Comparison of ENCODE assay signal across 23 cellular contexts in genomic region chr7:50584793-50585399, GRCh38. TPM values are rescaled to one million over a fixed set of nuclear protein-coding genes. Genes with fewer than 3 reads are reported as not detected.
DNase-seq lines count a peak whose midpoint lies in the region; ATAC-seq, FAIRE-seq and TF ChIP-seq lines count a peak whose summit lies in the region.
"Had no signal": no experiment of that assay in that cellular context is flagged by ENCODE, and none has a peak within 500 bp of the region (broad histone marks: within the 10 kb centered on the region; RNA-seq: fewer than 3 reads in every experiment).

No MANE protein-coding gene starts in this region.

- peak; percentile 91 for FAIRE-seq in keratinocyte (lab: Jason Lieb, UNC)

- no peaks in the 10 kb centered on the region for H3K36me3 ChIP-seq in RWPE2 (ENCODE audit: low read depth)
- no peaks in the 10 kb centered on the region for H3K36me3 ChIP-seq in keratinocyte (ENCODE audit: control insufficient read depth in 2 of 2, extremely low read depth in 1 of 2, insufficient read depth in 2 of 2, low read length in 2 of 2)
- no peaks in the 10 kb centered on the region for H3K36me3 ChIP-seq in CD4-positive, alpha-beta memory T cell (ENCODE audit: insufficient read depth, low read length)

- H3K9me3 Mint-ChIP-seq in stimulated activated memory B cell treated with anti-CD40 and anti-IgM and Interleukin-4, amounts not matched to agents 10 μg/mL and 1 μg/mL and 100 μg/mL, for 72 hours = peaks cover 10% of the 10 kb centered on the region
- H3K9me3 Mint-ChIP-seq in CD4-positive, alpha-beta memory T cell = peaks cover 0 to 26% (median 21%) of the 10 kb centered on the region in 8 donors

- POLR2A ChIA-PET in CD4-positive, alpha-beta memory T cell (lab: Charles Lee; ENCODE audit: partially characterized antibody) = no interaction called here

- H3K4me3 Mint-ChIP-seq in stimulated activated memory B cell treated with anti-CD40 and anti-IgM and Interleukin-4, amounts not matched to agents 10 μg/mL and 1 μg/mL and 100 μg/mL, for 72 hours = no peak overlapping the region
- H3K4me3 Mint-ChIP-seq in CD4-positive, alpha-beta memory T cell = no peak overlapping the region
- H3K4me3 Mint-ChIP-seq: activated CD4-positive, alpha-beta memory T cell treated with anti-CD3 and anti-CD28 coated beads for 36 hours had no signal

- ATAC-seq in RWPE2 (ENCODE audit: low read depth) (peak; percentile 93), HG03342 (IDR thresholded peaks at IDR 0.05; ENCODE audit: unreplicated experiment) (no peak)
- ATAC-seq in stimulated activated memory B cell treated with anti-CD40 and anti-IgM and Interleukin-4, amounts not matched to agents 10 μg/mL and 1 μg/mL and 100 μg/mL, for 72 hours = no peak
- ATAC-seq: left cardiac atrium, psoas muscle had no signal

- no peaks in the 10 kb centered on the region for H3K79me2 ChIP-seq in keratinocyte (ENCODE audit: control insufficient read depth, insufficient read depth, low read length)

- H3K27me3 ChIP-seq in RWPE2 (ENCODE audit: insufficient read depth, poor library complexity, severe bottlenecking) (no peaks in the 10 kb centered on the region), keratinocyte (ENCODE audit: control insufficient read depth, extremely low read depth, insufficient read depth, low read length) (no peaks in the 10 kb centered on the region)
- no peaks in the 10 kb centered on the region for H3K27me3 ChIP-seq in CD4-positive, alpha-beta memory T cell (ENCODE audit: insufficient read depth, low read length)

- no peaks in the 10 kb centered on the region for H3K4me1 Mint-ChIP-seq in stimulated activated memory B cell treated with anti-CD40 and anti-IgM and Interleukin-4, amounts not matched to agents 10 μg/mL and 1 μg/mL and 100 μg/mL, for 72 hours
- H3K4me1 Mint-ChIP-seq in CD4-positive, alpha-beta memory T cell = no peaks in the 10 kb centered on the region

- no peaks in the 10 kb centered on the region for H3K9me1 ChIP-seq in keratinocyte (ENCODE audit: control insufficient read depth, extremely low read depth, insufficient read depth, low read length)

- no peak overlapping the region for H3K4me2 ChIP-seq in keratinocyte (ENCODE audit: control insufficient read depth, extremely low read depth, insufficient read depth, low read depth, low read length)

- intact Hi-C loops in CD4-positive, alpha-beta memory T cell (cut with micrococcal nuclease) = no loop called here

- no peaks in the 10 kb centered on the region for H4K20me1 ChIP-seq in keratinocyte (ENCODE audit: control insufficient read depth, extremely low read depth, insufficient read depth, low read length)

- peaks cover 10% of the 10 kb centered on the region for H3K4me1 ChIP-seq in RWPE2 (ENCODE audit: insufficient read depth, poor library complexity, severe bottlenecking)
- peaks cover 9% of the 10 kb centered on the region for H3K4me1 ChIP-seq in keratinocyte (ENCODE audit: control insufficient read depth, extremely low read depth, insufficient read depth, low read length)
- no peaks in the 10 kb centered on the region for H3K4me1 ChIP-seq in CD4-positive, alpha-beta memory T cell (ENCODE audit: insufficient read depth, low read length)
- H3K4me1 ChIP-seq: psoas muscle had no signal

- H3K4me3 ChIP-seq in RWPE2 (ENCODE audit: severe bottlenecking) = no peak overlapping the region
- H3K4me3 ChIP-seq in keratinocyte (ENCODE audit: control insufficient read depth in 2 of 3, extremely low read depth in 1 of 3, insufficient read depth in 2 of 3, low read depth in 1 of 3, low read length in 3 of 3) = no peak overlapping the region
- H3K4me3 ChIP-seq in CD4-positive, alpha-beta memory T cell (ENCODE audit: low read length in 2 of 2) = no peak overlapping the region
- H3K4me3 ChIP-seq: psoas muscle had no signal

- H3K27ac Mint-ChIP-seq in stimulated activated memory B cell treated with anti-CD40 and anti-IgM and Interleukin-4, amounts not matched to agents 10 μg/mL and 1 μg/mL and 100 μg/mL, for 72 hours = no peak overlapping the region
- H3K27ac Mint-ChIP-seq in CD4-positive, alpha-beta memory T cell = no peak overlapping the region
- H3K27ac Mint-ChIP-seq: activated CD4-positive, alpha-beta memory T cell treated with anti-CD3 and anti-CD28 coated beads for 36 hours had no signal

- no peaks in the 10 kb centered on the region for H3K36me3 Mint-ChIP-seq in stimulated activated memory B cell treated with anti-CD40 and anti-IgM and Interleukin-4, amounts not matched to agents 10 μg/mL and 1 μg/mL and 100 μg/mL, for 72 hours
- peaks cover 1 to 4% of the 10 kb centered on the region in 2 donors for H3K36me3 Mint-ChIP-seq in CD4-positive, alpha-beta memory T cell
- H3K36me3 Mint-ChIP-seq: activated CD4-positive, alpha-beta memory T cell treated with anti-CD3 and anti-CD28 coated beads for 36 hours had no signal

- dilution Hi-C loops in keratinocyte (cut with MboI; ENCODE audit: extremely low pct_ligation_motif_present, low sequenced_read_pairs) = no loop called here

- CTCF ChIA-PET in CD4-positive, alpha-beta memory T cell (lab: Charles Lee; ENCODE audit: partially characterized antibody) = no interaction called here

- H3K27ac ChIP-seq in 22Rv1 = peak overlapping the region; percentile 33; the same call in 1 of the 2 replicates
- H3K27ac ChIP-seq in RWPE2 (ENCODE audit: poor library complexity, severe bottlenecking) = peak overlapping the region; percentile 27
- no peak overlapping the region for H3K27ac ChIP-seq in keratinocyte (ENCODE audit: control insufficient read depth, insufficient read depth, low read length)
- no peak overlapping the region for H3K27ac ChIP-seq in CD4-positive, alpha-beta memory T cell (ENCODE audit: low read depth, low read length)
- H3K27ac ChIP-seq: psoas muscle had no signal

- H3K9ac ChIP-seq in keratinocyte (ENCODE audit: control insufficient read depth, extremely low read depth, insufficient read depth, low read length) = no peak overlapping the region

- no peak for TF ChIP-seq CTCF in 22Rv1 (IDR thresholded peaks at IDR 0.05)
- no peak for TF ChIP-seq CTCF in RWPE2 (IDR thresholded peaks at IDR 0.05; ENCODE audit: poor library complexity, severe bottlenecking)
- TF ChIP-seq CTCF in keratinocyte (optimal IDR thresholded peaks at IDR 0.05 in 1 of 3, IDR thresholded peaks at IDR 0.05 in 1 of 3, conservative IDR thresholded peaks at IDR 0.05 in 1 of 3; ENCODE audit: extremely low read depth in 1 of 3, insufficient read depth in 2 of 3, low read length in 3 of 3) = no peak

- peaks cover 39% of the 10 kb centered on the region for H3K27me3 Mint-ChIP-seq in stimulated activated memory B cell treated with anti-CD40 and anti-IgM and Interleukin-4, amounts not matched to agents 10 μg/mL and 1 μg/mL and 100 μg/mL, for 72 hours
- peaks cover 1 to 5% of the 10 kb centered on the region in 2 donors for H3K27me3 Mint-ChIP-seq in CD4-positive, alpha-beta memory T cell

- no peak overlapping the region for H2AFZ ChIP-seq in keratinocyte (ENCODE audit: control insufficient read depth, low read length)

- H3K9me3 ChIP-seq in RWPE2 (ENCODE audit: severe bottlenecking) = no peaks in the 10 kb centered on the region
- H3K9me3 ChIP-seq in keratinocyte (ENCODE audit: control insufficient read depth, low read depth, low read length) = peaks cover 2% of the 10 kb centered on the region
- H3K9me3 ChIP-seq in CD4-positive, alpha-beta memory T cell (ENCODE audit: control insufficient read depth in 1 of 2, low read length in 2 of 2) = no peaks in the 10 kb centered on the region
- H3K9me3 ChIP-seq: psoas muscle had no signal

- peak; percentile 28 for DNase-seq in ELF-1 (ENCODE audit: low read depth, low spot score)
- DNase-seq in RWPE2 (ENCODE audit: low spot score) = no peak
- DNase-seq in keratinocyte (ENCODE audit: low read depth, low spot score) = peak; percentile 21
- DNase-seq in CD4-positive, alpha-beta memory T cell = no peak
- DNase-seq in stimulated activated CD4-positive, alpha-beta T cell treated with anti-CD3 and anti-CD28 coated beads, Interleukin-4, amount 100 ng/mL, for 4 hours = no peak
- DNase-seq: activated CD4-positive, alpha-beta memory T cell treated with anti-CD3 and anti-CD28 coated beads for 36 hours; amniotic stem cell; dermis blood vessel endothelial cell; foreskin melanocyte; left cardiac atrium; midbrain; NCI-H446; psoas muscle; Right ventricle myocardium superior; stimulated activated CD8-positive, alpha-beta memory T cell treated with anti-CD3 and anti-CD28 coated beads, Interleukin-4, amount 100 ng/mL, for 48 hours; substantia nigra had no signal

RNA-seq across cellular contexts. Expression of gene DDC, which starts 19.7 kb away (rescaled TPM):
- not detected in 3 replicates for polyA plus RNA-seq in keratinocyte
- polyA plus RNA-seq in keratinocyte (2011; ENCODE audit: low read depth) = not detected
- polyA plus RNA-seq in keratinocyte (2011; cell fraction: cytosol; rRNA removed) = not detected in 2 replicates
- polyA plus RNA-seq in keratinocyte (2011; cell fraction: nucleus; rRNA removed) = not detected in 2 replicates
- not detected in 2 replicates for polyA plus RNA-seq in keratinocyte (2012; ENCODE audit: low replicate concordance)
- not detected in 3 replicates for polyA minus RNA-seq in keratinocyte
- polyA minus RNA-seq in keratinocyte (2011; cell fraction: cytosol; rRNA and poly(A)+ RNA removed) = not detected
- not detected in 2 replicates for polyA minus RNA-seq in keratinocyte (2011; cell fraction: nucleus; rRNA and poly(A)+ RNA removed)
- not detected for total RNA-seq in CD4-positive, alpha-beta memory T cell
- not detected for polyA plus RNA-seq in CD4-positive, alpha-beta memory T cell
- total RNA-seq: activated CD4-positive, alpha-beta memory T cell treated with anti-CD3 and anti-CD28 coated beads for 36 hours; cardiac septum; left cardiac atrium; LHCN-M2; Right ventricle myocardium superior; T-helper 1 cell treated with Interleukin-12 subunit alpha and Interleukin-12 subunit beta and Interleukin-4 antibody, amounts not matched to agents 30 ng/mL and 1 ng/mL, for 36 hours had no signal
- polyA plus RNA-seq: AG04450 had no signal

Comparison
In these comparisons a context has a peak if more than half of its experiments do, and no peak if none do; other contexts are left out.
1. H3K27ac ChIP-seq: peak in 22Rv1 (single experiment) and RWPE2 (single experiment); none in keratinocyte (single experiment) and CD4-positive, alpha-beta memory T cell (single experiment).
2. DNase-seq: peak in ELF-1 (single experiment) and keratinocyte (single experiment); none in RWPE2 (single experiment), CD4-positive, alpha-beta memory T cell (0 of 5) and stimulated activated CD4-positive, alpha-beta T cell treated with anti-CD3 and anti-CD28 coated beads, Interleukin-4, amount 100 ng/mL, for 4 hours (0 of 2).